ENCODE assay signal across 8 cellular contexts in genomic region chr6:43774776-43775583, GRCh38. TPM values are rescaled to one million over a fixed set of nuclear protein-coding genes. Genes with fewer than 3 reads are reported as not detected.
DNase-seq lines count a peak whose midpoint lies in the region; ATAC-seq and TF ChIP-seq lines count a peak whose summit lies in the region.

No MANE protein-coding gene starts in this region.

- peak in 1 of 2 donors; percentile 31 for TF ChIP-seq POLR2A in Peyer's patch (IDR thresholded peaks at IDR 0.05)

- no peaks in the 10 kb centered on the region for H3K27me3 ChIP-seq in BLaER1
- no peaks in the 10 kb centered on the region for H3K27me3 ChIP-seq in Peyer's patch
- H3K27me3 ChIP-seq in upper lobe of right lung: no peaks in the 10 kb centered on the region

- H3K4me1 ChIP-seq in BLaER1: peaks cover 76% of the 10 kb centered on the region
- H3K4me1 ChIP-seq in Peyer's patch: peaks cover 0 to 38% (median 8%) of the 10 kb centered on the region in 4 donors
- H3K4me1 ChIP-seq in upper lobe of right lung: peaks cover 30% of the 10 kb centered on the region

- peak; percentile 25 for ATAC-seq in omental fat pad (ENCODE audit: low FRiP score)
- peak; percentile 60 for ATAC-seq in upper lobe of right lung
- no peak for ATAC-seq in HG03354 (IDR thresholded peaks at IDR 0.05; ENCODE audit: poor library complexity, severe bottlenecking, unreplicated experiment)

- H4K20me1 ChIP-seq in BLaER1: peaks cover 85% of the 10 kb centered on the region

- peak overlapping the region; percentile 98 for H3K4me3 ChIP-seq in BLaER1
- H3K4me3 ChIP-seq in Peyer's patch: peak overlapping the region in 2 of 4 donors; percentile 71 to 90
- peak overlapping the region; percentile 95 for H3K4me3 ChIP-seq in fibroblast of villous mesenchyme (ENCODE audit: low read depth, low read length)
- H3K4me3 ChIP-seq in upper lobe of right lung: peak overlapping the region; percentile 26

- peak overlapping the region; percentile 97 for H3K4me2 ChIP-seq in BLaER1

- TF ChIP-seq CTCF in Peyer's patch (IDR thresholded peaks at IDR 0.05) (peak; percentile 67 to 93 (median 86)), fibroblast of villous mesenchyme (IDR thresholded peaks at IDR 0.05; ENCODE audit: insufficient read depth, low read depth, low read length) (peak; percentile 90), omental fat pad (IDR thresholded peaks at IDR 0.05) (peak in 2 of 3 donors; percentile 60 to 64), upper lobe of right lung (IDR thresholded peaks at IDR 0.05) (peak; percentile 85)

- H3K9ac ChIP-seq in BLaER1: peak overlapping the region; percentile 97

- DNase-seq in H4 (ENCODE audit: low spot score): peak; percentile 73
- DNase-seq in Peyer's patch: peak; percentile 64 to 90 (median 83)
- peak; percentile 40 for DNase-seq in activated effector memory CD4-positive, alpha-beta T cell treated with Interleukin-2 at 50 U/mL for 16 hours
- peak; percentile 74 for DNase-seq in fibroblast of villous mesenchyme (ENCODE audit: low read depth)
- DNase-seq in omental fat pad (ENCODE audit: low spot score): no peak
- peak; percentile 89 for DNase-seq in upper lobe of right lung

- H3K27ac ChIP-seq in BLaER1 (peak overlapping the region; percentile 98), Peyer's patch (peak overlapping the region; percentile 32 to 95 (median 93)), upper lobe of right lung (no peak overlapping the region)

- H3K36me3 ChIP-seq in BLaER1: peaks cover 40% of the 10 kb centered on the region
- peaks cover 0 to 39% (median 0%) of the 10 kb centered on the region in 3 donors for H3K36me3 ChIP-seq in Peyer's patch
- H3K36me3 ChIP-seq in upper lobe of right lung: peaks cover 28% of the 10 kb centered on the region

- intact Hi-C loops in upper lobe of right lung (cut with DNase I): no loop called here

- H3K9me3 ChIP-seq in BLaER1 (no peaks in the 10 kb centered on the region), Peyer's patch (no peaks in the 10 kb centered on the region), upper lobe of right lung (no peaks in the 10 kb centered on the region)

RNA-seq across cellular contexts. Expression of gene VEGFA, which starts 5.0 kb away (rescaled TPM):
- total RNA-seq in H4 (2014; rRNA removed; shearing (Covaris generic)): 46.8 and 55.6 TPM in 2 replicates
- total RNA-seq in Peyer's patch: 100 to 1,000 TPM; 202 to 663 (median 418) TPM
- 84.2 and 132 TPM in 2 replicates for total RNA-seq in fibroblast of villous mesenchyme
- total RNA-seq in omental fat pad: 100 to 1,000 TPM; 157 to 656 (median 510) TPM
- 231 TPM for total RNA-seq in upper lobe of right lung
